In the genomic region with DNA sequence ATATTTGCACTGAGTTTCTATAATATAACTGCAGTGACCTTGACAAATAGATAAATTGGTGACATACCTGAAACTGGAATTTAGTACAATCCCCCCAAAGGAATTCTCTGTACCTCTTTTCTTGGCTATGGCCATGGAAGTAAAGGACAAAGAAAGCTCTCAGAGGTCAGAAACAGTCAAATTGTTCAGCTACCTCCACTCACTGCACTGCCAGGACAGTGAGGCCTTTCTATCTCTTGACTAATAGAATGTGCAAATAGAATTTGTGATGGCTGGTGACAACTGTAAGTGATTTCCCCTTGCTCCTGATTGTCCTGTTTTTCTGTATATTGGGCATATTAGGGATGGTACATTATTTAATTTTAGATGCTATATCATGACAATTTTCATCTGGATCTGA, we compare ENCODE assay signal across 5 cellular contexts.
"Had no signal": no experiment of that assay in that cellular context is flagged by ENCODE, and none has a peak within 500 bp of the region (broad histone marks: within the 10 kb centered on the region; RNA-seq: fewer than 3 reads in every experiment).

No MANE protein-coding gene starts in this region.

- ATAC-seq: HepG2, K562 had no signal

- H3K27ac ChIP-seq: HL-60 had no signal

- DNase-seq: IMR-90, KBM-7 had no signal

- H3K4me3 ChIP-seq: K562 had no signal
